ENCODE assay signal across 9 cellular contexts in the genomic region with DNA sequence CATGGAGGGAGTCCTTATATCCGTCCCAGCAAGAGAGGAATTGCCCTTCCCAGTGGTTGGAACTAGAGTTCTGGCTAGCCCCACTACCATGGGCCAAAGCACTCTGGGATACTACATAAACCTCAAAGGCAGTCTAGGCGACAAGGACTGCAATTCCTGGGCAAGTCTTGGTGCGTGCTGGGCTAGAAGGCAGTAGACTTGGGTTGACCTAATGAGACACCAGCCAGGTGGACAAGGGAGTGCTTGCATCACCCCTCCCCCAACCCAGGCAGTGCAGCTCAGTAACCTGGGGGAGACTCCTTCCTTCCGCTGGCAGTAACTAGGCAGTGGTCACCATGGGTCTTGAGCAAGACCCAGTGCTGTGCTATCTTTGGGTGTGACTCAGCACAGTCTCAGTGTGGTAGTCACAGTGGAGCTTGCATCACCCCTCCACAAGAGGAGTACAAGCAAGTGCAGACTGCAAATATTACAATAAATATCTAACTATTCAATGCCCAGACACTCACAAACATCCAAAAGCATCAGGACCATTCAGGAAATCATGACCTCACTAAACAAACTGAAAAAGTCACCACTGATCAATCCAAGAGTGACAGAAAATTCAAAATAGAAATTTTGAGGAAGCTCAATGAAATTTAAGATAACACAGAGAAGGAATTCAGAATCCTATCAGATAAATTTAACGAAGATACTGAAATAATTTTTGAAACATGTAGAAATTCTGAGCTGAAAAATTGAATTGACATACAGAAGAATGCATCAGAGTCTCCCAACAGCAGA.
DNase-seq lines count a peak whose midpoint lies in the region; ATAC-seq, FAIRE-seq and TF ChIP-seq lines count a peak whose summit lies in the region.
"Had no signal": no experiment of that assay in that cellular context is flagged by ENCODE, and none has a peak within 500 bp of the region (broad histone marks: within the 10 kb centered on the region; RNA-seq: fewer than 3 reads in every experiment).

No MANE protein-coding gene starts in this region.

- H3K9me3 Mint-ChIP-seq in HFFc6: peaks cover 13% of the 10 kb centered on the region; the same call in 1 of the 2 replicates

- no peaks in the 10 kb centered on the region for H3K27me3 ChIP-seq in MG63
- H3K27me3 ChIP-seq: suprapubic skin had no signal

- peak overlapping the region; percentile 6; the same call in 1 of the 2 replicates for H3K4me3 Mint-ChIP-seq in HFFc6

- peaks cover 17% of the 10 kb centered on the region for H3K36me3 Mint-ChIP-seq in HFFc6 (ENCODE audit: low read depth)

- no peaks in the 10 kb centered on the region for H3K36me3 ChIP-seq in MG63
- H3K36me3 ChIP-seq: suprapubic skin had no signal

- peaks cover 90% of the 10 kb centered on the region for H3K4me1 Mint-ChIP-seq in HFFc6 (ENCODE audit: low read depth)

- no peak for TF ChIP-seq POLR2A in GM12892 (IDR thresholded peaks at IDR 0.05; ENCODE audit: low read depth, low read length)

- H3K27ac ChIP-seq in epithelial cell of prostate: peak overlapping the region; percentile 44
- H3K27ac ChIP-seq: suprapubic skin had no signal

- H3K27ac Mint-ChIP-seq in HFFc6: peak overlapping the region; percentile 86

- no peaks in the 10 kb centered on the region; the same call in none of the 2 replicates for H3K27me3 Mint-ChIP-seq in HFFc6 (ENCODE audit: insufficient read depth)

- TF ChIP-seq CTCF in HFFc6 (IDR thresholded peaks at IDR 0.05): no peak

- H3K4me3 ChIP-seq in MG63: no peak overlapping the region
- H3K4me3 ChIP-seq: suprapubic skin had no signal

- peaks cover 10% of the 10 kb centered on the region for H3K9me3 ChIP-seq in MG63

- intact Hi-C loops in sciatic nerve (cut with DNase I): no loop called here

- FAIRE-seq in GM12892 (lab: Jason Lieb, UNC): peak; percentile 89

- DNase-seq in GM12892 (ENCODE audit: insufficient read length) (no peak), HFFc6 (peak; percentile 94), MG63 (peak; percentile 87), epithelial cell of prostate (ENCODE audit: low read depth, low spot score) (peak; percentile 83), sciatic nerve (ENCODE audit: low spot score) (peak; percentile 61), 8988T (no peak), NCI-H187 (lab: John Stamatoyannopoulos, UW) (no peak)
- no peak for DNase-seq in activated CD8-positive, alpha-beta memory T cell treated with anti-CD3 and anti-CD28 coated beads, Interleukin-2, amount 50 U/mL, for 48 hours

- ATAC-seq in sciatic nerve: peak; percentile 89

Comparison
In these comparisons a context has a peak if more than half of its experiments do, and no peak if none do; other contexts are left out.
1. DNase-seq: peak in HFFc6 (single experiment), MG63 (single experiment), epithelial cell of prostate (single experiment) and sciatic nerve (single experiment); none in GM12892 (single experiment), 8988T (single experiment), activated CD8-positive, alpha-beta memory T cell treated with anti-CD3 and anti-CD28 coated beads, Interleukin-2, amount 50 U/mL, for 48 hours (single experiment) and NCI-H187 (0 of 2).